In genomic region chr17:6775871-6776405, GRCh38 we compare ENCODE assay signal across 1 cellular context.
A peak's percentile ranks its signal among the peaks of the same experiment; 100 is the strongest.
TF ChIP-seq lines count a peak whose summit lies in the region.

Gene FBXO39 (plus strand): TSS chr17:6776215. CDS start chr17:6779869, 3,654 bp downstream.

TF ChIP-seq in WTC11, 78 proteins besides CTCF, POLR2A, EP300 and RAD21 (continued from another document):
- TF ChIP-seq ERG (CRISPR knock-in tag; IDR thresholded peaks at IDR 0.05), result no peak
- TF ChIP-seq ESRRA (CRISPR knock-in tag; IDR thresholded peaks at IDR 0.05; ENCODE audit: borderline replicate concordance), result no peak
- no peak for TF ChIP-seq PRRX2 (CRISPR knock-in tag; IDR thresholded peaks at IDR 0.05)
- TF ChIP-seq, protein P1, sequence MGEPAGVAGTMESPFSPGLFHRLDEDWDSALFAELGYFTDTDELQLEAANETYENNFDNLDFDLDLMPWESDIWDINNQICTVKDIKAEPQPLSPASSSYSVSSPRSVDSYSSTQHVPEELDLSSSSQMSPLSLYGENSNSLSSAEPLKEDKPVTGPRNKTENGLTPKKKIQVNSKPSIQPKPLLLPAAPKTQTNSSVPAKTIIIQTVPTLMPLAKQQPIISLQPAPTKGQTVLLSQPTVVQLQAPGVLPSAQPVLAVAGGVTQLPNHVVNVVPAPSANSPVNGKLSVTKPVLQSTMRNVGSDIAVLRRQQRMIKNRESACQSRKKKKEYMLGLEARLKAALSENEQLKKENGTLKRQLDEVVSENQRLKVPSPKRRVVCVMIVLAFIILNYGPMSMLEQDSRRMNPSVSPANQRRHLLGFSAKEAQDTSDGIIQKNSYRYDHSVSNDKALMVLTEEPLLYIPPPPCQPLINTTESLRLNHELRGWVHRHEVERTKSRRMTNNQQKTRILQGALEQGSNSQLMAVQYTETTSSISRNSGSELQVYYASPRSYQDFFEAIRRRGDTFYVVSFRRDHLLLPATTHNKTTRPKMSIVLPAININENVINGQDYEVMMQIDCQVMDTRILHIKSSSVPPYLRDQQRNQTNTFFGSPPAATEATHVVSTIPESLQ (CRISPR knock-in tag; IDR thresholded peaks at IDR 0.05), result no peak
- TF ChIP-seq CREM (CRISPR knock-in tag; IDR thresholded peaks at IDR 0.05), result no peak
- no peak for TF ChIP-seq ZNF138 (CRISPR knock-in tag; conservative IDR thresholded peaks at IDR 0.05)
- 0 out of 2 replicates have a peak, but pooled peaks have one; percentile 31 for TF ChIP-seq ZNF317 (CRISPR knock-in tag; IDR thresholded peaks at IDR 0.05; ENCODE audit: borderline replicate concordance, low read depth)
- TF ChIP-seq USF1 (CRISPR knock-in tag; IDR thresholded peaks at IDR 0.05), result no peak
- no peak for TF ChIP-seq NR3C1 (CRISPR knock-in tag; conservative IDR thresholded peaks at IDR 0.05; ENCODE audit: low read depth)
- peak; percentile 81 for TF ChIP-seq HMGXB4 (CRISPR knock-in tag; IDR thresholded peaks at IDR 0.05)
- 0 out of 2 replicates have a peak, but pooled peaks have one; percentile 63 for TF ChIP-seq TP53 (CRISPR knock-in tag; IDR thresholded peaks at IDR 0.05)
- no peak for TF ChIP-seq TEAD1 (CRISPR knock-in tag; IDR thresholded peaks at IDR 0.05)
- no peak for TF ChIP-seq SOX15 (CRISPR knock-in tag; IDR thresholded peaks at IDR 0.05)
- TF ChIP-seq ARID4B (CRISPR knock-in tag; IDR thresholded peaks at IDR 0.05; ENCODE audit: borderline replicate concordance), result no peak
- no peak for TF ChIP-seq NR1H2 (CRISPR knock-in tag; IDR thresholded peaks at IDR 0.05)
